ENCODE assay signal across 1 cellular context in genomic region chr13:66106246-66106645, GRCh38.
TF ChIP-seq lines count a peak whose summit lies in the region.

No MANE protein-coding gene starts in this region.

TF ChIP-seq in GM12878, 131 proteins besides CTCF, POLR2A, EP300 and RAD21 (continued from another document):
- TF ChIP-seq BHLHE40 (IDR thresholded peaks at IDR 0.05; ENCODE audit: borderline replicate concordance in 1 of 2, low read depth in 2 of 2, low read length in 1 of 2) (no peak), CBX5 (IDR thresholded peaks at IDR 0.05; ENCODE audit: low read depth) (no peak), MEF2B (IDR thresholded peaks at IDR 0.05; ENCODE audit: partially characterized antibody, poor library complexity, severe bottlenecking) (no peak), CHD2 (IDR thresholded peaks at IDR 0.05; ENCODE audit: borderline replicate concordance, low read depth, low read length) (no peak), ZNF384 (IDR thresholded peaks at IDR 0.05; ENCODE audit: borderline replicate concordance, low read depth, low read length) (no peak), SUPT20H (IDR thresholded peaks at IDR 0.05; ENCODE audit: borderline replicate concordance, control insufficient read depth, low read depth, low read length) (no peak), YBX1 (IDR thresholded peaks at IDR 0.05) (no peak), CREM (IDR thresholded peaks at IDR 0.05; ENCODE audit: low read depth) (no peak), ZNF217 (IDR thresholded peaks at IDR 0.05) (no peak), SUZ12 (IDR thresholded peaks at IDR 0.05; ENCODE audit: unreplicated experiment) (no peak), NR2C2 (IDR thresholded peaks at IDR 0.05; ENCODE audit: borderline replicate concordance, control insufficient read depth, insufficient read length, low read depth) (no peak), E2F4 (IDR thresholded peaks at IDR 0.05; ENCODE audit: low read depth, low read length) (no peak), MXI1 (IDR thresholded peaks at IDR 0.05; ENCODE audit: low read depth, low read length) (no peak)
